Comparison of ENCODE assay signal across 22 cellular contexts in genomic region chr16:56344518-56345405, GRCh38.
DNase-seq lines count a peak whose midpoint lies in the region; ATAC-seq and TF ChIP-seq lines count a peak whose summit lies in the region.
"Had no signal": no experiment of that assay in that cellular context is flagged by ENCODE, and none has a peak within 500 bp of the region (broad histone marks: within the 10 kb centered on the region; RNA-seq: fewer than 3 reads in every experiment).

No MANE protein-coding gene starts in this region.

- in situ Hi-C loops in KBM-7 (cut with MboI; ENCODE audit: low pct_unique_long_range_greater_than_20kb, low sequenced_read_pairs), result no loop called here

- no peak overlapping the region for H3K27ac ChIP-seq in gastroesophageal sphincter
- no peak overlapping the region for H3K27ac ChIP-seq in endodermal cell (ENCODE audit: low read depth, low read length)
- H3K27ac ChIP-seq: BLaER1 treated with 17β-estradiol and CSF1 and Interleukin-3, amounts not matched to agents 10 nM and 100 nM; SK-N-MC; upper lobe of left lung had no signal

- CTCF ChIA-PET in T-cell (lab: Charles Lee), result no interaction called here

- WGBS in gastroesophageal sphincter (ENCODE audit: low coverage in 1 of 2), 2 donors, result 89% methylated on average over 5 of the region's 18 CpGs; no CpG with 5 or more reads in 1 of the 2 donors
- 76 to 85% methylated on average over 12 to 16 of the region's 18 CpGs for WGBS in endodermal cell (ENCODE audit: insufficient coverage in 1 of 2, insufficient read length in 1 of 2), 2 experiments

- H3K9me3 Mint-ChIP-seq in mesothelial cell of epicardium (no peaks in the 10 kb centered on the region), endodermal cell (no peaks in the 10 kb centered on the region), T-cell (no peaks in the 10 kb centered on the region)
- H3K9me3 Mint-ChIP-seq: activated naive CD8-positive, alpha-beta T cell treated with anti-CD3 and anti-CD28 coated beads, Interleukin-2, amount 10 ng/mL, durations not matched to agents 7 days and 5 days; brain had no signal

- intact Hi-C loops in left ventricle myocardium superior (cut with micrococcal nuclease) (no loop called here), cardiac septum (cut with DNase I) (no loop called here)

- H3K4me3 Mint-ChIP-seq in mesothelial cell of epicardium, result no peak overlapping the region
- H3K4me3 Mint-ChIP-seq in endodermal cell, result no peak overlapping the region
- H3K4me3 Mint-ChIP-seq in T-cell, result no peak overlapping the region
- H3K4me3 Mint-ChIP-seq: activated naive CD8-positive, alpha-beta T cell treated with anti-CD3 and anti-CD28 coated beads, Interleukin-2, amount 10 ng/mL, durations not matched to agents 7 days and 5 days; brain had no signal

- H3K27ac Mint-ChIP-seq in mesothelial cell of epicardium (peak overlapping the region; percentile 9), endodermal cell (no peak overlapping the region), T-cell (no peak overlapping the region)
- H3K27ac Mint-ChIP-seq: activated naive CD8-positive, alpha-beta T cell treated with anti-CD3 and anti-CD28 coated beads, Interleukin-2, amount 10 ng/mL, durations not matched to agents 7 days and 5 days; brain had no signal

- H3K27me3 ChIP-seq in gastroesophageal sphincter (no peaks in the 10 kb centered on the region), endodermal cell (ENCODE audit: control insufficient read depth, insufficient read depth, low read length, poor library complexity, severe bottlenecking) (no peaks in the 10 kb centered on the region)
- H3K27me3 ChIP-seq: BLaER1 treated with 17β-estradiol and CSF1 and Interleukin-3, amounts not matched to agents 10 nM and 100 nM; MG63; upper lobe of left lung had no signal

- no peak for TF ChIP-seq EP300 in gastroesophageal sphincter (IDR thresholded peaks at IDR 0.05)

- H3K27me3 Mint-ChIP-seq in mesothelial cell of epicardium (ENCODE audit: low read depth) (no peaks in the 10 kb centered on the region), endodermal cell (ENCODE audit: insufficient read depth) (no peaks in the 10 kb centered on the region), T-cell (no peaks in the 10 kb centered on the region)
- H3K27me3 Mint-ChIP-seq: activated naive CD8-positive, alpha-beta T cell treated with anti-CD3 and anti-CD28 coated beads, Interleukin-2, amount 10 ng/mL, durations not matched to agents 7 days and 5 days; brain had no signal

- no peak overlapping the region for H3K4me3 ChIP-seq in gastroesophageal sphincter
- H3K4me3 ChIP-seq in endodermal cell (ENCODE audit: low read length), result no peak overlapping the region
- H3K4me3 ChIP-seq: BLaER1 treated with 17β-estradiol and CSF1 and Interleukin-3, amounts not matched to agents 10 nM and 100 nM; lung; MG63; SK-N-MC; upper lobe of left lung had no signal

- DNase-seq in left ventricle myocardium superior, result peak; percentile 12
- no peak for DNase-seq in cardiac septum (ENCODE audit: low spot score)
- no peak for DNase-seq in mesothelial cell of epicardium (ENCODE audit: low spot score in 2 of 2, unreplicated experiment in 2 of 2)
- DNase-seq in endodermal cell, result no peak
- DNase-seq in KBM-7, result no peak
- DNase-seq in T-cell, result no peak
- DNase-seq: activated CD4-positive, alpha-beta T cell treated with anti-CD3 and anti-CD28 coated beads, Interleukin-2, amount 50 U/mL, for 48 hours; activated CD8-positive, alpha-beta memory T cell treated with anti-CD3 and anti-CD28 coated beads, Interleukin-2, amount 50 U/mL, for 48 hours; activated effector memory CD4-positive, alpha-beta T cell treated with Interleukin-2 at 50 U/mL for 16 hours; activated naive CD8-positive, alpha-beta T cell treated with anti-CD3 and anti-CD28 coated beads, Interleukin-2, amount 10 ng/mL, durations not matched to agents 7 days and 5 days; Caco-2; IMR-90; MG63; NCI-H1417; NCI-H446 treated with DMSO at 0.1 percent for 48 hours; upper lobe of left lung had no signal

- H3K36me3 Mint-ChIP-seq in mesothelial cell of epicardium (no peaks in the 10 kb centered on the region), endodermal cell (ENCODE audit: low read depth) (no peaks in the 10 kb centered on the region), T-cell (no peaks in the 10 kb centered on the region)
- H3K36me3 Mint-ChIP-seq: activated naive CD8-positive, alpha-beta T cell treated with anti-CD3 and anti-CD28 coated beads, Interleukin-2, amount 10 ng/mL, durations not matched to agents 7 days and 5 days had no signal

- no peaks in the 10 kb centered on the region for H3K9me3 ChIP-seq in gastroesophageal sphincter
- no peaks in the 10 kb centered on the region for H3K9me3 ChIP-seq in endodermal cell (ENCODE audit: control insufficient read depth, low read length)
- H3K9me3 ChIP-seq: BLaER1 treated with 17β-estradiol and CSF1 and Interleukin-3, amounts not matched to agents 10 nM and 100 nM; Caco-2; MG63; upper lobe of left lung had no signal

- no peak for TF ChIP-seq POLR2A in gastroesophageal sphincter (IDR thresholded peaks at IDR 0.05)

- H3K4me1 Mint-ChIP-seq in mesothelial cell of epicardium, result peaks cover 14% of the 10 kb centered on the region
- no peaks in the 10 kb centered on the region for H3K4me1 Mint-ChIP-seq in endodermal cell
- H3K4me1 Mint-ChIP-seq in T-cell, result no peaks in the 10 kb centered on the region
- H3K4me1 Mint-ChIP-seq: activated naive CD8-positive, alpha-beta T cell treated with anti-CD3 and anti-CD28 coated beads, Interleukin-2, amount 10 ng/mL, durations not matched to agents 7 days and 5 days had no signal

- TF ChIP-seq CTCF in gastroesophageal sphincter (IDR thresholded peaks at IDR 0.05) (no peak), mesothelial cell of epicardium (IDR thresholded peaks at IDR 0.05; ENCODE audit: unreplicated experiment) (no peak), endodermal cell (conservative IDR thresholded peaks at IDR 0.05) (no peak)

- ATAC-seq in left ventricle myocardium superior, result no peak
- peak; percentile 13 for ATAC-seq in gastroesophageal sphincter
- no peak for ATAC-seq in GM21529 (IDR thresholded peaks at IDR 0.05; ENCODE audit: unreplicated experiment)
- ATAC-seq in T-cell (replicated peaks in 1 of 4), result no peak

- H3K4me1 ChIP-seq in gastroesophageal sphincter, result no peaks in the 10 kb centered on the region
- H3K4me1 ChIP-seq in endodermal cell (ENCODE audit: control insufficient read depth, insufficient read depth, low read length), result no peaks in the 10 kb centered on the region
- H3K4me1 ChIP-seq: Caco-2, upper lobe of left lung had no signal

- H3K36me3 ChIP-seq in gastroesophageal sphincter (peaks cover 0 to 48% of the 10 kb centered on the region in 2 donors), endodermal cell (ENCODE audit: control insufficient read depth, insufficient read depth, low read length) (no peaks in the 10 kb centered on the region)
- H3K36me3 ChIP-seq: BLaER1 treated with 17β-estradiol and CSF1 and Interleukin-3, amounts not matched to agents 10 nM and 100 nM; MG63; upper lobe of left lung had no signal

- H3K9ac ChIP-seq in endodermal cell (ENCODE audit: extremely low read depth, low read length, poor library complexity, severe bottlenecking), result no peak overlapping the region
- H3K9ac ChIP-seq: BLaER1 treated with 17β-estradiol and CSF1 and Interleukin-3, amounts not matched to agents 10 nM and 100 nM had no signal

- POLR2A ChIA-PET in T-cell (lab: Charles Lee), result no interaction called here
